In the genomic region with DNA sequence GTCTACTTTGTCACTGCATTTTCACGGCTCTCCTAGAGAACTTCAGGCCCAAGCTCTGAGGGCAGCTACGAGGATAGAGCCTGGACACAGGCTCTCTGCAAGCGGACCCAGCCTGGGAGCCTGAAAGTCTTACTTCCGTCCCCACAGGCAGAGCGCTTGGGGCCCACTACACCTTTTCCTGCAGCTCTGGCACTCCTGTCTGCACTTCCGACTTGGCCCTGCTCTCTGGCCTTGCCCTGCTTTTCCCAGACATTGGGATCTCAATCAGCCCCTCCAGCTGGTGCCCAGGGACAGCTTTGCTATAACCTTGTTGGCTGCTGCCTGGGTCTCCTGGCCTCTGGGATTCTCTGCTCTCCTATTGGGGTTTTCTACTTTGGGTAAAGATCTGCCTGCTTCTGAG, we compare ENCODE assay signal across 13 cellular contexts. TPM values are rescaled to one million over a fixed set of nuclear protein-coding genes. Genes with fewer than 3 reads are reported as not detected.
DNase-seq lines count a peak whose midpoint lies in the region; ATAC-seq lines count a peak whose summit lies in the region.
"Had no signal": no experiment of that assay in that cellular context is flagged by ENCODE, and none has a peak within 500 bp of the region (broad histone marks: within the 10 kb centered on the region; RNA-seq: fewer than 3 reads in every experiment).

No MANE protein-coding gene starts in this region.

- ATAC-seq in activated CD8-positive, alpha-beta T cell treated with anti-CD3 and anti-CD28 coated beads, Interleukin-2, amount 10 ng/mL, durations not matched to agents 7 days and 5 days, result no peak
- ATAC-seq in memory B cell (ENCODE audit: low read depth) (no peak), HG03432 (IDR thresholded peaks at IDR 0.05; ENCODE audit: unreplicated experiment) (no peak), GM19351 (IDR thresholded peaks at IDR 0.05; ENCODE audit: unreplicated experiment) (no peak)
- ATAC-seq in stimulated activated memory B cell treated with anti-CD40 and anti-IgM and Interleukin-4, amounts not matched to agents 10 μg/mL and 1 μg/mL and 100 μg/mL, for 72 hours, result no peak

- H3K27me3 Mint-ChIP-seq in activated CD8-positive, alpha-beta T cell treated with anti-CD3 and anti-CD28 coated beads, Interleukin-2, amount 10 ng/mL, durations not matched to agents 7 days and 5 days (ENCODE audit: low read depth), result no peaks in the 10 kb centered on the region
- H3K27me3 Mint-ChIP-seq in memory B cell, result no peaks in the 10 kb centered on the region
- no peaks in the 10 kb centered on the region for H3K27me3 Mint-ChIP-seq in stimulated activated memory B cell treated with anti-CD40 and anti-IgM and Interleukin-4, amounts not matched to agents 10 μg/mL and 1 μg/mL and 100 μg/mL, for 72 hours
- H3K27me3 Mint-ChIP-seq: dendritic cell treated with granulocyte-macrophage colony-stimulating factor and Interleukin-4, amounts not matched to agents 40 ng/mL and 50 ng/mL, for 4 days had no signal

- peaks cover 22% of the 10 kb centered on the region for H3K4me1 Mint-ChIP-seq in activated CD8-positive, alpha-beta T cell treated with anti-CD3 and anti-CD28 coated beads, Interleukin-2, amount 10 ng/mL, durations not matched to agents 7 days and 5 days (ENCODE audit: low read depth)
- H3K4me1 Mint-ChIP-seq in memory B cell, result peaks cover 56% of the 10 kb centered on the region
- peaks cover 82% of the 10 kb centered on the region for H3K4me1 Mint-ChIP-seq in stimulated activated memory B cell treated with anti-CD40 and anti-IgM and Interleukin-4, amounts not matched to agents 10 μg/mL and 1 μg/mL and 100 μg/mL, for 72 hours

- peaks cover 39% of the 10 kb centered on the region for H3K36me3 Mint-ChIP-seq in activated CD8-positive, alpha-beta T cell treated with anti-CD3 and anti-CD28 coated beads, Interleukin-2, amount 10 ng/mL, durations not matched to agents 7 days and 5 days (ENCODE audit: low read depth)
- peaks cover 14% of the 10 kb centered on the region for H3K36me3 Mint-ChIP-seq in memory B cell
- peaks cover 50% of the 10 kb centered on the region for H3K36me3 Mint-ChIP-seq in stimulated activated memory B cell treated with anti-CD40 and anti-IgM and Interleukin-4, amounts not matched to agents 10 μg/mL and 1 μg/mL and 100 μg/mL, for 72 hours

- CTCF ChIA-PET in activated CD8-positive, alpha-beta T cell treated with anti-CD3 and anti-CD28 coated beads, Interleukin-2, amount 10 ng/mL, durations not matched to agents 7 days and 5 days (lab: Charles Lee), result interaction anchor here (2.9 kb wide), 1 partner anchor 10 kb away, joined by 14 read pairs; no protein-coding TSS in a partner anchor

- H3K9me3 Mint-ChIP-seq in activated CD8-positive, alpha-beta T cell treated with anti-CD3 and anti-CD28 coated beads, Interleukin-2, amount 10 ng/mL, durations not matched to agents 7 days and 5 days (ENCODE audit: insufficient read depth), result no peaks in the 10 kb centered on the region
- no peaks in the 10 kb centered on the region for H3K9me3 Mint-ChIP-seq in memory B cell
- H3K9me3 Mint-ChIP-seq in stimulated activated memory B cell treated with anti-CD40 and anti-IgM and Interleukin-4, amounts not matched to agents 10 μg/mL and 1 μg/mL and 100 μg/mL, for 72 hours, result no peaks in the 10 kb centered on the region
- H3K9me3 Mint-ChIP-seq: dendritic cell treated with granulocyte-macrophage colony-stimulating factor and Interleukin-4, amounts not matched to agents 40 ng/mL and 50 ng/mL, for 4 days had no signal

- DNase-seq in activated effector memory CD4-positive, alpha-beta T cell treated with anti-CD3 and anti-CD28 coated beads, Interleukin-2, amount 50 U/mL, for 16 hours, result peak; percentile 53
- no peak for DNase-seq in activated effector memory CD4-positive, alpha-beta T cell treated with Interleukin-2 at 50 U/mL for 16 hours
- no peak for DNase-seq in activated CD8-positive, alpha-beta T cell treated with anti-CD3 and anti-CD28 coated beads, Interleukin-2, amount 10 ng/mL, durations not matched to agents 7 days and 5 days
- no peak for DNase-seq in memory B cell (ENCODE audit: low spot score in 2 of 2)
- no peak for DNase-seq in activated CD8-positive, alpha-beta memory T cell treated with anti-CD3 and anti-CD28 coated beads, Interleukin-2, amount 50 U/mL, for 4 hours
- DNase-seq: NCI-H2171 treated with DMSO at 0.1 percent for 48 hours; NK-92 treated with Interleukin-12 subunit alpha and Interleukin-12 subunit beta, amount 100 ng/mL, for 24 hours; SHP77; small intestine had no signal

- POLR2A ChIA-PET in activated CD8-positive, alpha-beta T cell treated with anti-CD3 and anti-CD28 coated beads, Interleukin-2, amount 10 ng/mL, durations not matched to agents 7 days and 5 days (lab: Charles Lee), result no interaction called here

- H3K27ac Mint-ChIP-seq in activated CD8-positive, alpha-beta T cell treated with anti-CD3 and anti-CD28 coated beads, Interleukin-2, amount 10 ng/mL, durations not matched to agents 7 days and 5 days, result peak overlapping the region; percentile 21
- peak overlapping the region; percentile 80 for H3K27ac Mint-ChIP-seq in memory B cell
- H3K27ac Mint-ChIP-seq in stimulated activated memory B cell treated with anti-CD40 and anti-IgM and Interleukin-4, amounts not matched to agents 10 μg/mL and 1 μg/mL and 100 μg/mL, for 72 hours, result peak overlapping the region; percentile 28
- H3K27ac Mint-ChIP-seq: dendritic cell treated with granulocyte-macrophage colony-stimulating factor and Interleukin-4, amounts not matched to agents 40 ng/mL and 50 ng/mL, for 4 days had no signal

- no peak overlapping the region for H3K4me3 Mint-ChIP-seq in activated CD8-positive, alpha-beta T cell treated with anti-CD3 and anti-CD28 coated beads, Interleukin-2, amount 10 ng/mL, durations not matched to agents 7 days and 5 days
- peak overlapping the region; percentile 12 for H3K4me3 Mint-ChIP-seq in memory B cell
- H3K4me3 Mint-ChIP-seq in stimulated activated memory B cell treated with anti-CD40 and anti-IgM and Interleukin-4, amounts not matched to agents 10 μg/mL and 1 μg/mL and 100 μg/mL, for 72 hours, result no peak overlapping the region
- H3K4me3 Mint-ChIP-seq: dendritic cell treated with granulocyte-macrophage colony-stimulating factor and Interleukin-4, amounts not matched to agents 40 ng/mL and 50 ng/mL, for 4 days had no signal

RNA-seq across cellular contexts. Expression of gene WNT4, which starts 27.6 kb away (rescaled TPM):
- total RNA-seq in activated CD8-positive, alpha-beta T cell treated with anti-CD3 and anti-CD28 coated beads, Interleukin-2, amount 10 ng/mL, durations not matched to agents 7 days and 5 days, result not detected

Comparison
In these comparisons a context has a peak if more than half of its experiments do, and no peak if none do; other contexts are left out.
1. H3K27ac Mint-ChIP-seq: peak in every context shown above with its lines; median percentile 80 in memory B cell; 28 in stimulated activated memory B cell treated with anti-CD40 and anti-IgM and Interleukin-4, amounts not matched to agents 10 μg/mL and 1 μg/mL and 100 μg/mL, for 72 hours; 21 in activated CD8-positive, alpha-beta T cell treated with anti-CD3 and anti-CD28 coated beads, Interleukin-2, amount 10 ng/mL, durations not matched to agents 7 days and 5 days.